ENCODE assay signal across 9 cellular contexts in the genomic region with DNA sequence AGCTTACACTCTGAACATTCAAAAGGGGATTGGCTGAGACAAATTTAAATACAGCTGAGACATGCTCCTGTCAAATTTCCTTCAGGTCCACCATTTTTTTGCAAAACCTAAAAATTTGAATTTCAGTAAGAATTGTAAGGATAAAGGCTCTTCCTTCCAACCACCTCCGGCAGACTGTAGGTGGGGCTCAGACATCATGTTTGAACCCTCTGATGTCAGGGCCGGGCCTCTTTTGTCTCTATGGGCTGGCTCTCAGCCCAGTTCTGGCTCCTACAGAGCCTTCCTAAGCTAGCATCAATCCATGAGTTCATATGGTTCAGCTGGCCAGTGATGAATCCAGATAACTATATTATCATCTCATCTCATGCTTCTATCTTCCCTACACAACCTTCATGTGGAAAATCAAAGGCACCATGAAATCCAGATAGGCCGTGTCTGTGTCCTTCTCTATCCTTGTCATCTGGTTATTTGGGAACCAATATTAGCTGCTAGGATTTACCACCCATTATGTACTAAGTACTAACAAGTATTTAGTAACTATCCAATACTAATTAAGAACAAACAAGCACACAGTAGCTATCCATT.
DNase-seq lines count a peak whose midpoint lies in the region; ATAC-seq and TF ChIP-seq lines count a peak whose summit lies in the region.
"Had no signal": no experiment of that assay in that cellular context is flagged by ENCODE, and none has a peak within 500 bp of the region (broad histone marks: within the 10 kb centered on the region; RNA-seq: fewer than 3 reads in every experiment).

No MANE protein-coding gene starts in this region.

- ATAC-seq in HG03280 (IDR thresholded peaks at IDR 0.05; ENCODE audit: unreplicated experiment) (no peak), GM19324 (IDR thresholded peaks at IDR 0.05; ENCODE audit: low FRiP score, unreplicated experiment) (no peak)

- TF ChIP-seq POLR2A in erythroblast (IDR thresholded peaks at IDR 0.05; ENCODE audit: low read length): no peak

- DNase-seq in DMS 273 (lab: John Stamatoyannopoulos, UW; ENCODE audit: unreplicated experiment): peak; percentile 66
- no peak for DNase-seq in DMS 273 treated with DMSO at 0.1 percent for 48 hours (lab: John Stamatoyannopoulos, UW)
- peak; percentile 30 for DNase-seq in NCI-H524 treated with DMSO at 0.1 percent for 48 hours (lab: John Stamatoyannopoulos, UW)
- peak; percentile 57 to 70 for DNase-seq in erythroblast (lab: John Stamatoyannopoulos, UW)
- peak; percentile 80 for DNase-seq in pons (ENCODE audit: low spot score)
- no peak for DNase-seq in activated T-cell treated with anti-CD3 and anti-CD28 coated beads, Interleukin-2, amount 50 U/mL, for 1 hour
- DNase-seq: activated T-cell treated with anti-CD3 and anti-CD28 coated beads, Interleukin-2, amount 50 U/mL, for 24 hours had no signal

Comparison
In these comparisons a context has a peak if more than half of its experiments do, and no peak if none do; other contexts are left out.
1. DNase-seq: peak in DMS 273 (single experiment), NCI-H524 treated with DMSO at 0.1 percent for 48 hours (single experiment), erythroblast (2 of 2) and pons (single experiment); none in DMS 273 treated with DMSO at 0.1 percent for 48 hours (single experiment) and activated T-cell treated with anti-CD3 and anti-CD28 coated beads, Interleukin-2, amount 50 U/mL, for 1 hour (single experiment).